16 cellular contexts compared by ENCODE assay signal in genomic region chr10:22701132-22701851, GRCh38. TPM values are rescaled to one million over a fixed set of nuclear protein-coding genes. Genes with fewer than 3 reads are reported as not detected.
DNase-seq lines count a peak whose midpoint lies in the region; ATAC-seq and TF ChIP-seq lines count a peak whose summit lies in the region.
"Had no signal": no experiment of that assay in that cellular context is flagged by ENCODE, and none has a peak within 500 bp of the region (broad histone marks: within the 10 kb centered on the region; RNA-seq: fewer than 3 reads in every experiment).

No MANE protein-coding gene starts in this region.

- intact Hi-C loops in cardiac septum (cut with DNase I), result no loop called here

- POLR2A ChIA-PET in CD8-positive, alpha-beta memory T cell (lab: Charles Lee), result interaction anchor here (0.6 to 1.2 kb wide), 4 partner anchors 12 to 62 kb away, joined by 3 to 4 read pairs (median 3); no protein-coding TSS in a partner anchor
- POLR2A ChIA-PET in activated CD4-positive, alpha-beta memory T cell treated with anti-CD3 and anti-CD28 coated beads, Interleukin-2, amount 10 ng/mL, durations not matched to agents 7 days and 5 days (lab: Charles Lee), result interaction anchor here (0.8 to 3.0 kb wide), 6 partner anchors 10 to 69 kb away, joined by 3 to 20 read pairs (median 5); partner anchors contain the start of gene PIP4K2A

- peaks cover 89 to 98% (median 98%) of the 10 kb centered on the region in 3 donors for H3K4me1 Mint-ChIP-seq in CD8-positive, alpha-beta memory T cell
- peaks cover 63% of the 10 kb centered on the region for H3K4me1 Mint-ChIP-seq in activated CD4-positive, alpha-beta memory T cell treated with anti-CD3 and anti-CD28 coated beads, Interleukin-2, amount 10 ng/mL, durations not matched to agents 7 days and 5 days

- peak overlapping the region; percentile 54 to 80 (median 64) for H3K4me3 Mint-ChIP-seq in CD8-positive, alpha-beta memory T cell
- no peak overlapping the region for H3K4me3 Mint-ChIP-seq in activated CD4-positive, alpha-beta memory T cell treated with anti-CD3 and anti-CD28 coated beads, Interleukin-2, amount 10 ng/mL, durations not matched to agents 7 days and 5 days

- no peaks in the 10 kb centered on the region for H3K27me3 ChIP-seq in CD8-positive, alpha-beta memory T cell (ENCODE audit: insufficient read depth, low read length, poor library complexity, severe bottlenecking)
- H3K27me3 ChIP-seq in right atrium auricular region, result no peaks in the 10 kb centered on the region

- DNase-seq in CD8-positive, alpha-beta memory T cell, result no peak
- DNase-seq in activated CD4-positive, alpha-beta memory T cell treated with anti-CD3 and anti-CD28 coated beads, Interleukin-2, amount 10 ng/mL, durations not matched to agents 7 days and 5 days, result no peak
- peak; percentile 42 for DNase-seq in islet precursor cell
- no peak for DNase-seq in NCI-H345 treated with DMSO at 0.1 percent for 48 hours (lab: John Stamatoyannopoulos, UW; ENCODE audit: unreplicated experiment)
- no peak for DNase-seq in cardiac septum (ENCODE audit: low spot score)
- no peak for DNase-seq in stimulated activated CD4-positive, alpha-beta T cell treated with anti-CD3 and anti-CD28 coated beads, Interleukin-1b, Interleukin-23, amount 100 ng/mL, for 48 hours
- no peak for DNase-seq in right atrium auricular region (ENCODE audit: low spot score)
- DNase-seq: caudate nucleus; NCI-H345; OCI-M1; retina; stimulated activated CD4-positive, alpha-beta T cell treated with anti-CD3 and anti-CD28 coated beads, Interleukin-4, amount 100 ng/mL, for 24 hours; stimulated activated naive B cell treated with anti-CD40 and anti-IgM and Interleukin-4, amounts not matched to agents 10 μg/mL and 1 μg/mL and 100 μg/mL, for 72 hours had no signal

- peak overlapping the region; percentile 29 for H3K4me3 ChIP-seq in CD8-positive, alpha-beta memory T cell (ENCODE audit: low read length)
- no peak overlapping the region for H3K4me3 ChIP-seq in right atrium auricular region

- no peaks in the 10 kb centered on the region for H3K27me3 Mint-ChIP-seq in CD8-positive, alpha-beta memory T cell
- no peaks in the 10 kb centered on the region for H3K27me3 Mint-ChIP-seq in activated CD4-positive, alpha-beta memory T cell treated with anti-CD3 and anti-CD28 coated beads, Interleukin-2, amount 10 ng/mL, durations not matched to agents 7 days and 5 days
- H3K27me3 Mint-ChIP-seq: stimulated activated naive B cell treated with anti-CD40 and anti-IgM and Interleukin-4, amounts not matched to agents 10 μg/mL and 1 μg/mL and 100 μg/mL, for 72 hours had no signal

- peak overlapping the region; percentile 25 for H3K27ac ChIP-seq in CD8-positive, alpha-beta memory T cell (ENCODE audit: low read depth, low read length)
- no peak overlapping the region for H3K27ac ChIP-seq in right atrium auricular region
- H3K27ac ChIP-seq: VCaP had no signal

- no peak for TF ChIP-seq CTCF in right atrium auricular region (IDR thresholded peaks at IDR 0.05)

- H3K9me3 Mint-ChIP-seq in CD8-positive, alpha-beta memory T cell, result no peaks in the 10 kb centered on the region
- H3K9me3 Mint-ChIP-seq in activated CD4-positive, alpha-beta memory T cell treated with anti-CD3 and anti-CD28 coated beads, Interleukin-2, amount 10 ng/mL, durations not matched to agents 7 days and 5 days, result peaks cover 4% of the 10 kb centered on the region

- peak overlapping the region; percentile 66 to 95 (median 82) for H3K27ac Mint-ChIP-seq in CD8-positive, alpha-beta memory T cell
- peak overlapping the region; percentile 26 for H3K27ac Mint-ChIP-seq in activated CD4-positive, alpha-beta memory T cell treated with anti-CD3 and anti-CD28 coated beads, Interleukin-2, amount 10 ng/mL, durations not matched to agents 7 days and 5 days
- H3K27ac Mint-ChIP-seq: stimulated activated naive B cell treated with anti-CD40 and anti-IgM and Interleukin-4, amounts not matched to agents 10 μg/mL and 1 μg/mL and 100 μg/mL, for 72 hours had no signal

- H3K36me3 Mint-ChIP-seq in CD8-positive, alpha-beta memory T cell, result peaks cover 4 to 40% (median 8%) of the 10 kb centered on the region in 3 donors
- peaks cover 40% of the 10 kb centered on the region for H3K36me3 Mint-ChIP-seq in activated CD4-positive, alpha-beta memory T cell treated with anti-CD3 and anti-CD28 coated beads, Interleukin-2, amount 10 ng/mL, durations not matched to agents 7 days and 5 days (ENCODE audit: low read depth)

- H3K36me3 ChIP-seq in CD8-positive, alpha-beta memory T cell (ENCODE audit: insufficient read depth, low read length), result no peaks in the 10 kb centered on the region
- H3K36me3 ChIP-seq in right atrium auricular region, result no peaks in the 10 kb centered on the region

- peaks cover 92% of the 10 kb centered on the region for H3K4me1 ChIP-seq in CD8-positive, alpha-beta memory T cell (ENCODE audit: insufficient read depth, low read length)
- H3K4me1 ChIP-seq in right atrium auricular region, result peaks cover 0 to 18% of the 10 kb centered on the region in 2 donors

- CTCF ChIA-PET in CD8-positive, alpha-beta memory T cell (lab: Charles Lee), result interaction anchor here (1.0 to 1.6 kb wide), 4 partner anchors 9 to 128 kb away, joined by 3 to 8 read pairs (median 5); partner anchors contain the start of gene PIP4K2A
- CTCF ChIA-PET in activated CD4-positive, alpha-beta memory T cell treated with anti-CD3 and anti-CD28 coated beads, Interleukin-2, amount 10 ng/mL, durations not matched to agents 7 days and 5 days (lab: Charles Lee), result interaction anchor here (0.8 to 0.9 kb wide), 2 partner anchors 12 to 17 kb away, joined by 3 read pairs; no protein-coding TSS in a partner anchor

- ATAC-seq in GM19035 (IDR thresholded peaks at IDR 0.05; ENCODE audit: unreplicated experiment), result peak; percentile 35
- ATAC-seq: SK-N-SH treated with all-trans-retinoic acid at 6 μM for 48 hours had no signal

- no peaks in the 10 kb centered on the region for H3K9me3 ChIP-seq in CD8-positive, alpha-beta memory T cell (ENCODE audit: low read length)
- H3K9me3 ChIP-seq in right atrium auricular region, result no peaks in the 10 kb centered on the region

RNA-seq across cellular contexts. Expression of gene PIP4K2A, which starts 13.1 kb away (rescaled TPM):
- 100 to 1,000 TPM; 116 to 130 TPM for total RNA-seq in CD8-positive, alpha-beta memory T cell
- polyA plus RNA-seq in CD8-positive, alpha-beta memory T cell, result 120 TPM
- total RNA-seq in activated CD4-positive, alpha-beta memory T cell treated with anti-CD3 and anti-CD28 coated beads, Interleukin-2, amount 10 ng/mL, durations not matched to agents 7 days and 5 days, result 100 to 1,000 TPM; 126 to 137 TPM
- total RNA-seq in cardiac septum, result 20.0 TPM
- total RNA-seq in right atrium auricular region, result 10 to 100 TPM; 12.1 to 18.3 TPM
